In the genomic region with DNA sequence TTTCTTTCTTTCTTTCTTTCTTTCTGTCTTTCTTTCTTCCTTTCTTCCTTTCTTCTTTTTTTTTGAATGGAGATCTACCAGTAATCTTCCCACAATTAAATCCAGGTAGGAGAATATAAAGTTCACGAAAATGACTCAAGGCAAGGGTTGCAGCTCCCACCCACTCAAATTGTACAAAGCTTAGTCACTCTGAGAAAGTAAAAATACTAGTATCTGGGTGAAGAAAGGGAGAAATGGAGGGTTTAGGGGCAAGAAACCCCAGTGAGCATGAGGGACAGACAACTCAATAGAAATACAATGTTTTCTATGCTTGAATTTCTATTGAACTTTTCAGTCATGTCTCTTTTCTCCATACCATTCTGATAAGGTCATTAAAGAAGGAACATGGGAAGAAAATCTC, we compare ENCODE assay signal across 22 cellular contexts.
"Had no signal": no experiment of that assay in that cellular context is flagged by ENCODE, and none has a peak within 500 bp of the region (broad histone marks: within the 10 kb centered on the region; RNA-seq: fewer than 3 reads in every experiment).

No MANE protein-coding gene starts in this region.

- H3K27me3 ChIP-seq: tibial artery had no signal

- H3K36me3 ChIP-seq: cardiac muscle cell, gastroesophageal sphincter, left ventricle myocardium inferior, tibial artery had no signal

- H3K27ac Mint-ChIP-seq: activated naive CD8-positive, alpha-beta T cell treated with anti-CD3 and anti-CD28 coated beads, Interleukin-2, amount 10 ng/mL, durations not matched to agents 7 days and 5 days; mesothelial cell of epicardium; WTC11 had no signal

- H3K27me3 Mint-ChIP-seq: activated naive CD8-positive, alpha-beta T cell treated with anti-CD3 and anti-CD28 coated beads, Interleukin-2, amount 10 ng/mL, durations not matched to agents 7 days and 5 days; naive thymus-derived CD8-positive, alpha-beta T cell had no signal

- H3K27ac ChIP-seq: body of pancreas, cardiac muscle cell, epithelial cell of prostate, gastroesophageal sphincter, left ventricle myocardium inferior, tibial artery had no signal

- H3K4me1 ChIP-seq: body of pancreas, gastroesophageal sphincter, left ventricle myocardium inferior, tibial artery had no signal

- H3K4me3 Mint-ChIP-seq: activated naive CD8-positive, alpha-beta T cell treated with anti-CD3 and anti-CD28 coated beads, Interleukin-2, amount 10 ng/mL, durations not matched to agents 7 days and 5 days; mesothelial cell of epicardium; naive thymus-derived CD8-positive, alpha-beta T cell; WTC11 had no signal

- DNase-seq: activated CD8-positive, alpha-beta memory T cell treated with anti-CD3 and anti-CD28 coated beads for 24 hours; activated CD8-positive, alpha-beta memory T cell treated with anti-CD3 and anti-CD28 coated beads, Interleukin-2, amount 50 U/mL, for 4 hours; activated naive CD8-positive, alpha-beta T cell treated with anti-CD3 and anti-CD28 coated beads, Interleukin-2, amount 10 ng/mL, durations not matched to agents 7 days and 5 days; amygdala; body of pancreas; head of caudate nucleus; hypothalamus; left ventricle myocardium inferior; naive thymus-derived CD8-positive, alpha-beta T cell; small intestine; stimulated activated CD4-positive, alpha-beta T cell treated with anti-CD3 and anti-CD28 coated beads, Interleukin-2, amount 100 ng/mL, for 48 hours; stimulated activated naive CD4-positive, alpha-beta T cell treated with Interleukin-2 at 50 U/mL for 16 hours; SW 1271; T-helper 9 cell; tibial artery had no signal

- ATAC-seq: body of pancreas; gastroesophageal sphincter; naive thymus-derived CD8-positive, alpha-beta T cell; Right ventricle myocardium inferior; sciatic nerve; WTC11 had no signal

- H3K9me3 ChIP-seq: body of pancreas, tibial artery had no signal

- H3K36me3 Mint-ChIP-seq: mesothelial cell of epicardium, WTC11 had no signal

- H3K4me3 ChIP-seq: body of pancreas, cardiac muscle cell, gastroesophageal sphincter, left ventricle myocardium inferior, tibial artery had no signal
